18 cellular contexts compared by ENCODE assay signal in genomic region chr21:45316871-45317400, GRCh38. TPM values are rescaled to one million over a fixed set of nuclear protein-coding genes. Genes with fewer than 3 reads are reported as not detected.
DNase-seq lines count a peak whose midpoint lies in the region; ATAC-seq, FAIRE-seq and TF ChIP-seq lines count a peak whose summit lies in the region.
"Had no signal": no experiment of that assay in that cellular context is flagged by ENCODE, and none has a peak within 500 bp of the region (broad histone marks: within the 10 kb centered on the region; RNA-seq: fewer than 3 reads in every experiment).

No MANE protein-coding gene starts in this region.

- H2AFZ ChIP-seq in astrocyte (ENCODE audit: low read depth, low read length) (no peak overlapping the region), smooth muscle cell (ENCODE audit: low read depth) (no peak overlapping the region)

- no peaks in the 10 kb centered on the region for H3K79me2 ChIP-seq in astrocyte (ENCODE audit: insufficient read depth, low read length)
- H3K79me2 ChIP-seq in smooth muscle cell (ENCODE audit: low read depth), result no peaks in the 10 kb centered on the region

- no peak overlapping the region for H3K27ac Mint-ChIP-seq in astrocyte (ENCODE audit: unreplicated experiment)

- H4K20me1 ChIP-seq in astrocyte (ENCODE audit: insufficient read depth, low read length) (no peaks in the 10 kb centered on the region), smooth muscle cell (ENCODE audit: low read depth) (no peaks in the 10 kb centered on the region)

- H3K4me1 Mint-ChIP-seq in astrocyte (ENCODE audit: low read depth, unreplicated experiment), result peaks cover 15% of the 10 kb centered on the region

- intact Hi-C loops in lower lobe of right lung (cut with DNase I), result no loop called here

- DNase-seq in AG10803 (ENCODE audit: low read depth) (peak; percentile 49), astrocyte (ENCODE audit: low read depth) (no peak), lower lobe of right lung (no peak), smooth muscle cell (lab: John Stamatoyannopoulos, UW; ENCODE audit: unreplicated experiment) (no peak), NCI-H748 treated with DMSO at 0.1 percent for 48 hours (lab: John Stamatoyannopoulos, UW) (no peak), midbrain (lab: John Stamatoyannopoulos, UW) (no peak)
- DNase-seq: activated gamma-delta T cell treated with Interleukin-2 at 50 U/mL for 16 hours; AML-193; NCI-H187; nucleus accumbens; SIG-M5; stimulated activated CD4-positive, alpha-beta T cell treated with anti-CD3 and anti-CD28 coated beads, Interleukin-12 subunit alpha, Interleukin-12 subunit beta, amount 100 ng/mL, for 4 hours; stimulated activated naive CD4-positive, alpha-beta T cell had no signal

- peaks cover 9% of the 10 kb centered on the region for H3K9me3 Mint-ChIP-seq in astrocyte (ENCODE audit: unreplicated experiment)

- peak overlapping the region; percentile 26 for H3K9ac ChIP-seq in astrocyte (ENCODE audit: low read length)
- H3K9ac ChIP-seq in smooth muscle cell (ENCODE audit: low read depth), result no peak overlapping the region

- peaks cover 8% of the 10 kb centered on the region for H3K36me3 Mint-ChIP-seq in astrocyte (ENCODE audit: low read depth, unreplicated experiment)

- no peaks in the 10 kb centered on the region for H3K36me3 ChIP-seq in astrocyte (ENCODE audit: insufficient read depth, low read length)
- H3K36me3 ChIP-seq in lower lobe of right lung, result no peaks in the 10 kb centered on the region
- no peaks in the 10 kb centered on the region for H3K36me3 ChIP-seq in smooth muscle cell (ENCODE audit: low read depth)

- H3K4me1 ChIP-seq in astrocyte (ENCODE audit: insufficient read depth, low read length), result peaks cover 38% of the 10 kb centered on the region
- H3K4me1 ChIP-seq in lower lobe of right lung, result peaks cover 32% of the 10 kb centered on the region
- H3K4me1 ChIP-seq in smooth muscle cell (ENCODE audit: low read depth), result peaks cover 7% of the 10 kb centered on the region

- TF ChIP-seq CTCF in AG10803 (conservative IDR thresholded peaks at IDR 0.05; ENCODE audit: low read length), result no peak
- TF ChIP-seq CTCF in astrocyte (IDR thresholded peaks at IDR 0.05; ENCODE audit: insufficient read depth, low read depth, low read length), result no peak
- no peak for TF ChIP-seq CTCF in lower lobe of right lung (IDR thresholded peaks at IDR 0.05)
- no peak for TF ChIP-seq CTCF in smooth muscle cell (IDR thresholded peaks at IDR 0.05; ENCODE audit: borderline replicate concordance, insufficient read depth, poor library complexity, severe bottlenecking)

- 74% methylated on average over 16 of the region's 16 CpGs for WGBS in smooth muscle cell (ENCODE audit: low lambda C conversion rate)

- H3K4me2 ChIP-seq in astrocyte (ENCODE audit: low read length) (peak overlapping the region; percentile 70), smooth muscle cell (peak overlapping the region; percentile 22)

- ATAC-seq in lower lobe of right lung, result no peak
- no peak for ATAC-seq in GM19467 (IDR thresholded peaks at IDR 0.05; ENCODE audit: unreplicated experiment)
- no peak for ATAC-seq in GM18867 (IDR thresholded peaks at IDR 0.05; ENCODE audit: unreplicated experiment)
- ATAC-seq: activated CD4-positive, CD25-positive, alpha-beta regulatory T cell treated with anti-CD3 and anti-CD28 coated beads, Interleukin-2, amount 50 U/mL, for 24 hours had no signal

- H3K4me3 ChIP-seq in AG10803 (ENCODE audit: low read length) (no peak overlapping the region), astrocyte (ENCODE audit: insufficient read depth, low read depth, low read length) (no peak overlapping the region), lower lobe of right lung (no peak overlapping the region), smooth muscle cell (no peak overlapping the region)

- H3K4me3 Mint-ChIP-seq in astrocyte (ENCODE audit: unreplicated experiment), result no peak overlapping the region

- H3K9me3 ChIP-seq in astrocyte (ENCODE audit: insufficient read depth, low read depth, low read length) (no peaks in the 10 kb centered on the region), lower lobe of right lung (no peaks in the 10 kb centered on the region), smooth muscle cell (replicated peaks; ENCODE audit: low read depth) (no peaks in the 10 kb centered on the region)

- peak overlapping the region; percentile 84 for H3K27ac ChIP-seq in astrocyte (ENCODE audit: low read depth, low read length)
- peak overlapping the region; percentile 86 for H3K27ac ChIP-seq in lower lobe of right lung
- H3K27ac ChIP-seq in smooth muscle cell (ENCODE audit: low read depth), result peak overlapping the region; percentile 61

- no peaks in the 10 kb centered on the region for H3K27me3 Mint-ChIP-seq in astrocyte (ENCODE audit: low read depth, unreplicated experiment)

- no peaks in the 10 kb centered on the region for H3K27me3 ChIP-seq in astrocyte (ENCODE audit: insufficient read depth, low read length)
- H3K27me3 ChIP-seq in lower lobe of right lung (ENCODE audit: low read depth), result no peaks in the 10 kb centered on the region
- no peaks in the 10 kb centered on the region for H3K27me3 ChIP-seq in smooth muscle cell (ENCODE audit: low read depth)

- no peaks in the 10 kb centered on the region for H3F3A ChIP-seq in smooth muscle cell (ENCODE audit: low read depth)

- FAIRE-seq in astrocyte (lab: Jason Lieb, UNC), result no peak
- FAIRE-seq: colon, H54 had no signal

RNA-seq across cellular contexts. Expression of gene POFUT2, which starts 29.2 kb away (rescaled TPM):
- 109 and 119 TPM in 2 replicates for total RNA-seq in astrocyte
- total RNA-seq in lower lobe of right lung, result 29.1 TPM
- 32.1 and 58.3 TPM in 2 replicates for total RNA-seq in smooth muscle cell
- 69.6 and 70.0 TPM in 2 replicates for polyA plus RNA-seq in smooth muscle cell
